In the genomic region with DNA sequence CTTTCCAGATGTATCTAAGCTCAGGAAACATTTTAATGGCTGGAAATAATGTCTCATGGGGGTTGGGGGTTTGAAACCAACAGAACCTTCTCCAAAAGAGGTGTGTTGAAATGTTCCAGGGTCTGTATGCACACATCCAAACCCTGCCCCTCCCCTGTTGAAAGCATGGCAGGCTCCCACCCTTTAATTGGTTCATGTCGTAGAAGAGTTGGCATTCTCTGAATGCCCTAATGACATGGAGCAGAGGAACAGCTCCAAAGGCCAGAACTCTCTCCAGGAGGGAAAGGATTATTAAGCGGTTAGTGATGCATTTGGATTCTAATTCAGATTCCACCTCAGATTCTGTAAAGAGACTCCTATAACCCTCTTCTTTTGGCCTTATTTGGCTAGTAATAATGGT, we compare ENCODE assay signal across 1 cellular context.
TF ChIP-seq lines count a peak whose summit lies in the region.

No MANE protein-coding gene starts in this region.

TF ChIP-seq in HepG2, 621 proteins besides CTCF, POLR2A, EP300 and RAD21:
- TF ChIP-seq, protein P1, sequence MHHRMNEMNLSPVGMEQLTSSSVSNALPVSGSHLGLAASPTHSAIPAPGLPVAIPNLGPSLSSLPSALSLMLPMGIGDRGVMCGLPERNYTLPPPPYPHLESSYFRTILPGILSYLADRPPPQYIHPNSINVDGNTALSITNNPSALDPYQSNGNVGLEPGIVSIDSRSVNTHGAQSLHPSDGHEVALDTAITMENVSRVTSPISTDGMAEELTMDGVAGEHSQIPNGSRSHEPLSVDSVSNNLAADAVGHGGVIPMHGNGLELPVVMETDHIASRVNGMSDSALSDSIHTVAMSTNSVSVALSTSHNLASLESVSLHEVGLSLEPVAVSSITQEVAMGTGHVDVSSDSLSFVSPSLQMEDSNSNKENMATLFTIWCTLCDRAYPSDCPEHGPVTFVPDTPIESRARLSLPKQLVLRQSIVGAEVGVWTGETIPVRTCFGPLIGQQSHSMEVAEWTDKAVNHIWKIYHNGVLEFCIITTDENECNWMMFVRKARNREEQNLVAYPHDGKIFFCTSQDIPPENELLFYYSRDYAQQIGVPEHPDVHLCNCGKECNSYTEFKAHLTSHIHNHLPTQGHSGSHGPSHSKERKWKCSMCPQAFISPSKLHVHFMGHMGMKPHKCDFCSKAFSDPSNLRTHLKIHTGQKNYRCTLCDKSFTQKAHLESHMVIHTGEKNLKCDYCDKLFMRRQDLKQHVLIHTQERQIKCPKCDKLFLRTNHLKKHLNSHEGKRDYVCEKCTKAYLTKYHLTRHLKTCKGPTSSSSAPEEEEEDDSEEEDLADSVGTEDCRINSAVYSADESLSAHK (CRISPR knock-in tag; IDR thresholded peaks at IDR 0.05; ENCODE audit: borderline replicate concordance): no peak
- TF ChIP-seq ZNF431 (CRISPR knock-in tag; IDR thresholded peaks at IDR 0.05; ENCODE audit: borderline replicate concordance, low read depth): no peak
- TF ChIP-seq, protein P2, sequence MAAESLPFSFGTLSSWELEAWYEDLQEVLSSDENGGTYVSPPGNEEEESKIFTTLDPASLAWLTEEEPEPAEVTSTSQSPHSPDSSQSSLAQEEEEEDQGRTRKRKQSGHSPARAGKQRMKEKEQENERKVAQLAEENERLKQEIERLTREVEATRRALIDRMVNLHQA (CRISPR knock-in tag; IDR thresholded peaks at IDR 0.05): no peak
- no peak for TF ChIP-seq TGIF2 (CRISPR knock-in tag; IDR thresholded peaks at IDR 0.05)
- TF ChIP-seq FLYWCH1 (CRISPR knock-in tag; IDR thresholded peaks at IDR 0.05): no peak
- TF ChIP-seq, protein P3, sequence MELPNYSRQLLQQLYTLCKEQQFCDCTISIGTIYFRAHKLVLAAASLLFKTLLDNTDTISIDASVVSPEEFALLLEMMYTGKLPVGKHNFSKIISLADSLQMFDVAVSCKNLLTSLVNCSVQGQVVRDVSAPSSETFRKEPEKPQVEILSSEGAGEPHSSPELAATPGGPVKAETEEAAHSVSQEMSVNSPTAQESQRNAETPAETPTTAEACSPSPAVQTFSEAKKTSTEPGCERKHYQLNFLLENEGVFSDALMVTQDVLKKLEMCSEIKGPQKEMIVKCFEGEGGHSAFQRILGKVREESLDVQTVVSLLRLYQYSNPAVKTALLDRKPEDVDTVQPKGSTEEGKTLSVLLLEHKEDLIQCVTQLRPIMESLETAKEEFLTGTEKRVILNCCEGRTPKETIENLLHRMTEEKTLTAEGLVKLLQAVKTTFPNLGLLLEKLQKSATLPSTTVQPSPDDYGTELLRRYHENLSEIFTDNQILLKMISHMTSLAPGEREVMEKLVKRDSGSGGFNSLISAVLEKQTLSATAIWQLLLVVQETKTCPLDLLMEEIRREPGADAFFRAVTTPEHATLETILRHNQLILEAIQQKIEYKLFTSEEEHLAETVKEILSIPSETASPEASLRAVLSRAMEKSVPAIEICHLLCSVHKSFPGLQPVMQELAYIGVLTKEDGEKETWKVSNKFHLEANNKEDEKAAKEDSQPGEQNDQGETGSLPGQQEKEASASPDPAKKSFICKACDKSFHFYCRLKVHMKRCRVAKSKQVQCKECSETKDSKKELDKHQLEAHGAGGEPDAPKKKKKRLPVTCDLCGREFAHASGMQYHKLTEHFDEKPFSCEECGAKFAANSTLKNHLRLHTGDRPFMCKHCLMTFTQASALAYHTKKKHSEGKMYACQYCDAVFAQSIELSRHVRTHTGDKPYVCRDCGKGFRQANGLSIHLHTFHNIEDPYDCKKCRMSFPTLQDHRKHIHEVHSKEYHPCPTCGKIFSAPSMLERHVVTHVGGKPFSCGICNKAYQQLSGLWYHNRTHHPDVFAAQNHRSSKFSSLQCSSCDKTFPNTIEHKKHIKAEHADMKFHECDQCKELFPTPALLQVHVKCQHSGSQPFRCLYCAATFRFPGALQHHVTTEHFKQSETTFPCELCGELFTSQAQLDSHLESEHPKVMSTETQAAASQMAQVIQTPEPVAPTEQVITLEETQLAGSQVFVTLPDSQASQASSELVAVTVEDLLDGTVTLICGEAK (IDR thresholded peaks at IDR 0.05): no peak
- TF ChIP-seq, protein P3 (CRISPR knock-in tag; IDR thresholded peaks at IDR 0.05): no peak
- no peak for TF ChIP-seq ZNF331 (CRISPR knock-in tag; IDR thresholded peaks at IDR 0.05)
- no peak for TF ChIP-seq ZNF34 (CRISPR knock-in tag; IDR thresholded peaks at IDR 0.05; ENCODE audit: borderline replicate concordance)
- TF ChIP-seq, protein P4, sequence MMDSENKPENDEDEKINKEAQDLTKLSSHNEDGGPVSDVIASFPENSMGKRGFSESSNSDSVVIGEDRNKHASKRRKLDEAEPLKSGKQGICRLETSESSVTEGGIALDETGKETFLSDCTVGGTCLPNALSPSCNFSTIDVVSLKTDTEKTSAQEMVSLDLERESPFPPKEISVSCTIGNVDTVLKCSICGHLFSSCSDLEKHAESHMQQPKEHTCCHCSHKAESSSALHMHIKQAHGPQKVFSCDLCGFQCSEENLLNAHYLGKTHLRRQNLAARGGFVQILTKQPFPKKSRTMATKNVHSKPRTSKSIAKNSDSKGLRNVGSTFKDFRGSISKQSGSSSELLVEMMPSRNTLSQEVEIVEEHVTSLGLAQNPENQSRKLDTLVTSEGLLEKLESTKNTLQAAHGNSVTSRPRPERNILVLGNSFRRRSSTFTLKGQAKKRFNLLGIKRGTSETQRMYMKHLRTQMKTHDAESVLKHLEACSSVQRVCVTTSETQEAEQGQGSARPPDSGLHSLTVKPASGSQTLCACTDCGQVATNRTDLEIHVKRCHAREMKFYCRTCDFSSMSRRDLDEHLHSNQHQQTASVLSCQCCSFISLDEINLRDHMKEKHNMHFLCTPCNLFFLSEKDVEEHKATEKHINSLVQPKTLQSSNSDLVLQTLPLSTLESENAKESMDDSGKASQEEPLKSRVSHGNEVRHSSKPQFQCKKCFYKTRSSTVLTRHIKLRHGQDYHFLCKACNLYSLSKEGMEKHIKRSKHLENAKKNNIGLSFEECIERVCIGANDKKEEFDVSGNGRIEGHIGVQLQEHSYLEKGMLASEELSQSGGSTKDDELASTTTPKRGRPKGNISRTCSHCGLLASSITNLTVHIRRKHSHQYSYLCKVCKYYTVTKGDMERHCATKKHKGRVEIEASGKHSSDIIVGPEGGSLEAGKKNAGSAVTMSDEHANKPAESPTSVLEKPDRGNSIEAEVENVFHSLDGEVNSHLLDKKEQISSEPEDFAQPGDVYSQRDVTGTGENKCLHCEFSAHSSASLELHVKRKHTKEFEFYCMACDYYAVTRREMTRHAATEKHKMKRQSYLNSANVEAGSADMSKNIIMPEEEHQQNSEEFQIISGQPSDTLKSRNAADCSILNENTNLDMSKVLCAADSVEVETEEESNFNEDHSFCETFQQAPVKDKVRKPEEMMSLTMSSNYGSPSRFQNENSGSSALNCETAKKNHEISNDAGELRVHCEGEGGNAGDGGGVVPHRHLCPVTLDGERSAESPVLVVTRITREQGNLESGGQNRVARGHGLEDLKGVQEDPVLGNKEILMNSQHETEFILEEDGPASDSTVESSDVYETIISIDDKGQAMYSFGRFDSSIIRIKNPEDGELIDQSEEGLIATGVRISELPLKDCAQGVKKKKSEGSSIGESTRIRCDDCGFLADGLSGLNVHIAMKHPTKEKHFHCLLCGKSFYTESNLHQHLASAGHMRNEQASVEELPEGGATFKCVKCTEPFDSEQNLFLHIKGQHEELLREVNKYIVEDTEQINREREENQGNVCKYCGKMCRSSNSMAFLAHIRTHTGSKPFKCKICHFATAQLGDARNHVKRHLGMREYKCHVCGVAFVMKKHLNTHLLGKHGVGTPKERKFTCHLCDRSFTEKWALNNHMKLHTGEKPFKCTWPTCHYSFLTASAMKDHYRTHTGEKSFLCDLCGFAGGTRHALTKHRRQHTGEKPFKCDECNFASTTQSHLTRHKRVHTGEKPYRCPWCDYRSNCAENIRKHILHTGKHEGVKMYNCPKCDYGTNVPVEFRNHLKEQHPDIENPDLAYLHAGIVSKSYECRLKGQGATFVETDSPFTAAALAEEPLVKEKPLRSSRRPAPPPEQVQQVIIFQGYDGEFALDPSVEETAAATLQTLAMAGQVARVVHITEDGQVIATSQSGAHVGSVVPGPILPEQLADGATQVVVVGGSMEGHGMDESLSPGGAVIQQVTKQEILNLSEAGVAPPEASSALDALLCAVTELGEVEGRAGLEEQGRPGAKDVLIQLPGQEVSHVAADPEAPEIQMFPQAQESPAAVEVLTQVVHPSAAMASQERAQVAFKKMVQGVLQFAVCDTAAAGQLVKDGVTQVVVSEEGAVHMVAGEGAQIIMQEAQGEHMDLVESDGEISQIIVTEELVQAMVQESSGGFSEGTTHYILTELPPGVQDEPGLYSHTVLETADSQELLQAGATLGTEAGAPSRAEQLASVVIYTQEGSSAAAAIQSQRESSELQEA (CRISPR knock-in tag; IDR thresholded peaks at IDR 0.05; ENCODE audit: not compliant biosample characterization): no peak
